Comparison of ENCODE assay signal across 8 cellular contexts in genomic region chr2:178414266-178415247, GRCh38. TPM values are rescaled to one million over a fixed set of nuclear protein-coding genes. Genes with fewer than 3 reads are reported as not detected.
DNase-seq lines count a peak whose midpoint lies in the region; TF ChIP-seq lines count a peak whose summit lies in the region.

No MANE protein-coding gene starts in this region.

- peak overlapping the region; percentile 97 for H3K27ac ChIP-seq in SJCRH30
- H3K27ac ChIP-seq in testis, result peak overlapping the region; percentile 95 to 97

- H3K4me3 ChIP-seq in HAP-1, result peak overlapping the region; percentile 48
- peak overlapping the region; percentile 64 for H3K4me3 ChIP-seq in MG63
- peak overlapping the region; percentile 79 for H3K4me3 ChIP-seq in SJCRH30
- H3K4me3 ChIP-seq in testis, result peak overlapping the region; percentile 66 to 75

- H3K9me3 ChIP-seq in HAP-1, result no peaks in the 10 kb centered on the region
- H3K9me3 ChIP-seq in MG63, result no peaks in the 10 kb centered on the region
- H3K9me3 ChIP-seq in SJCRH30 (replicated peaks), result no peaks in the 10 kb centered on the region
- H3K9me3 ChIP-seq in testis, result no peaks in the 10 kb centered on the region

- no peaks in the 10 kb centered on the region; the same call in 1 of the 2 replicates for H3K36me3 ChIP-seq in HAP-1 (replicated peaks)
- no peaks in the 10 kb centered on the region for H3K36me3 ChIP-seq in MG63
- H3K36me3 ChIP-seq in SJCRH30, result no peaks in the 10 kb centered on the region
- H3K36me3 ChIP-seq in testis (ENCODE audit: low read depth, missing control alignments), result no peaks in the 10 kb centered on the region

- H3K4me1 ChIP-seq in HAP-1 (peaks cover 21% of the 10 kb centered on the region), SJCRH30 (no peaks in the 10 kb centered on the region), testis (peaks cover 7% of the 10 kb centered on the region)

- in situ Hi-C loops in HAP-1 (cut with MboI; ENCODE audit: low sequenced_read_pairs), result loop anchor here (10.0 kb wide), 1 partner anchor 300 kb away; the partner anchor contains the start of gene RBM45

- intact Hi-C loops in testis (cut with DNase I; ENCODE audit: low total_unique reads), result no loop called here

- H3K27me3 ChIP-seq in HAP-1 (ENCODE audit: low read depth) (no peaks in the 10 kb centered on the region), MG63 (no peaks in the 10 kb centered on the region), SJCRH30 (no peaks in the 10 kb centered on the region), testis (no peaks in the 10 kb centered on the region)

- TF ChIP-seq POLR2A in testis (IDR thresholded peaks at IDR 0.05), result no peak

- TF ChIP-seq CTCF in testis (IDR thresholded peaks at IDR 0.05), result peak; percentile 83 to 87 (median 84)

- DNase-seq in GM04503 (ENCODE audit: low read depth) (peak; percentile 71), HAP-1 (ENCODE audit: low spot score in 2 of 2) (peak; percentile 95 to 97), MG63 (peak; percentile 91), SJCRH30 (peak; percentile 94 to 97), glomerular endothelial cell (ENCODE audit: extremely low read depth, low read depth, low spot score) (peak; percentile 91), occipital lobe (lab: John Stamatoyannopoulos, UW) (peak; percentile 80), testis (peak; percentile 95)
- DNase-seq in activated naive CD4-positive, alpha-beta T cell treated with anti-CD3 and anti-CD28 coated beads, Interleukin-2, amount 50 U/mL, for 16 hours, result peak; percentile 76

- WGBS in testis, 2 donors, result 11 to 12% methylated on average over 17 to 21 of the region's 21 CpGs

RNA-seq across cellular contexts. Expression of gene PRKRA, which starts 36.4 kb away (rescaled TPM):
- 75.7 and 79.7 TPM in 2 replicates for total RNA-seq in MG63 (2014; rRNA removed; shearing (Covaris generic); ENCODE audit: low replicate concordance)
- 95.9 and 112 TPM in 2 replicates for total RNA-seq in SJCRH30 (2014; rRNA removed; shearing (Covaris generic))
- 23.6 and 35.5 TPM in 2 replicates for total RNA-seq in glomerular endothelial cell
- total RNA-seq in occipital lobe, result 64.4 TPM
- total RNA-seq in testis, result 100 to 1,000 TPM in 1 of 2 donors, 10 to 100 TPM in 1; 87.5 to 108 TPM
- 103 TPM for polyA plus RNA-seq in testis (ENCODE audit: insufficient read depth, low read depth, low replicate concordance)

RNA-seq across cellular contexts. Expression of gene PJVK, which starts 36.6 kb away (rescaled TPM):
- total RNA-seq in MG63 (2014; rRNA removed; shearing (Covaris generic); ENCODE audit: low replicate concordance), result 0.59 and 1.4 TPM in 2 replicates
- 1.3 TPM in 2 replicates for total RNA-seq in SJCRH30 (2014; rRNA removed; shearing (Covaris generic))
- total RNA-seq in glomerular endothelial cell (0.15 and 3.4 TPM in 2 replicates), occipital lobe (5.0 TPM), testis (10 to 100 TPM; 20.6 to 31.7 TPM)
- 61.3 TPM for polyA plus RNA-seq in testis (ENCODE audit: insufficient read depth, low read depth, low replicate concordance)

Comparison
In these comparisons a context has a peak if more than half of its experiments do, and no peak if none do; other contexts are left out.
1. Peak in every context shown above with its lines: DNase-seq, H3K4me3 ChIP-seq and H3K27ac ChIP-seq.